ENCODE assay signal across 31 cellular contexts in genomic region chr14:52271538-52271937, GRCh38. TPM values are rescaled to one million over a fixed set of nuclear protein-coding genes. Genes with fewer than 3 reads are reported as not detected.
"Had no signal": no experiment of that assay in that cellular context is flagged by ENCODE, and none has a peak within 500 bp of the region (broad histone marks: within the 10 kb centered on the region; RNA-seq: fewer than 3 reads in every experiment).

No MANE protein-coding gene starts in this region.

- ATAC-seq: activated CD8-positive, alpha-beta memory T cell treated with anti-CD3 and anti-CD28 coated beads, Interleukin-2, amount 10 ng/mL, durations not matched to agents 7 days and 5 days; gastrocnemius medialis; pancreas; psoas muscle had no signal

- H3K36me3 Mint-ChIP-seq: activated CD4-positive, alpha-beta memory T cell treated with anti-CD3 and anti-CD28 coated beads for 36 hours; naive B cell had no signal

- H3K4me3 ChIP-seq: colonic mucosa, gastrocnemius medialis, hepatocyte, pancreas, psoas muscle, testis had no signal

- DNase-seq: activated CD4-positive, alpha-beta memory T cell treated with anti-CD3 and anti-CD28 coated beads for 36 hours; activated CD4-positive, alpha-beta T cell treated with anti-CD3 and anti-CD28 coated beads for 48 hours; activated CD8-positive, alpha-beta memory T cell treated with anti-CD3 and anti-CD28 coated beads, Interleukin-2, amount 10 ng/mL, durations not matched to agents 7 days and 5 days; activated effector memory CD4-positive, alpha-beta T cell treated with Interleukin-2 at 50 U/mL for 16 hours; activated naive CD4-positive, alpha-beta T cell treated with Interleukin-2 at 50 U/mL for 16 hours; anterior cingulate cortex; cerebellar nuclear complex; colonic mucosa; effector CD8-positive, alpha-beta T cell; erythroblast; gastrocnemius medialis; kidney; left colon; mammary epithelial cell; naive B cell; nucleus accumbens; pancreas; psoas muscle; stimulated activated CD4-positive, alpha-beta T cell treated with anti-CD3 and anti-CD28 coated beads, Interleukin-15, amount 100 ng/mL, for 24 hours; stimulated activated CD4-positive, alpha-beta T cell treated with anti-CD3 and anti-CD28 coated beads, Interleukin-2, amount 100 ng/mL, for 24 hours; stimulated activated naive CD4-positive, alpha-beta T cell; T-helper 9 cell; testis; transverse colon had no signal

- H3K36me3 ChIP-seq: colonic mucosa, gastrocnemius medialis, pancreas had no signal

- H3K27me3 ChIP-seq: testis had no signal

- H3K27ac ChIP-seq: colonic mucosa, gastrocnemius medialis, hepatocyte, pancreas, psoas muscle, testis, VCaP had no signal

- H3K4me3 Mint-ChIP-seq: activated CD4-positive, alpha-beta memory T cell treated with anti-CD3 and anti-CD28 coated beads for 36 hours; activated CD8-positive, alpha-beta memory T cell treated with anti-CD3 and anti-CD28 coated beads, Interleukin-2, amount 10 ng/mL, durations not matched to agents 7 days and 5 days; activated naive CD8-positive, alpha-beta T cell; naive B cell; neural crest cell had no signal

- H3K9me3 Mint-ChIP-seq: activated CD4-positive, alpha-beta memory T cell treated with anti-CD3 and anti-CD28 coated beads for 36 hours; naive B cell; neural crest cell had no signal

- FAIRE-seq: bronchial epithelial cell, kidney, pancreas, TTC549 had no signal

- H3K27ac Mint-ChIP-seq: activated CD4-positive, alpha-beta memory T cell treated with anti-CD3 and anti-CD28 coated beads for 36 hours; activated CD8-positive, alpha-beta memory T cell treated with anti-CD3 and anti-CD28 coated beads, Interleukin-2, amount 10 ng/mL, durations not matched to agents 7 days and 5 days; activated naive CD8-positive, alpha-beta T cell had no signal

RNA-seq across cellular contexts. Expression of gene PTGDR, which starts 4.0 kb away (rescaled TPM):
- total RNA-seq: bronchial epithelial cell, dermis microvascular lymphatic vessel endothelial cell, mammary epithelial cell, neural crest cell had no signal

RNA-seq across cellular contexts. Expression of gene PTGER2, which starts 42.6 kb away (rescaled TPM):
- total RNA-seq: dermis microvascular lymphatic vessel endothelial cell, neural crest cell had no signal
